ENCODE assay signal across 8 cellular contexts in genomic region chr19:49546825-49547565, GRCh38. TPM values are rescaled to one million over a fixed set of nuclear protein-coding genes. Genes with fewer than 3 reads are reported as not detected.
A peak's percentile ranks its signal among the peaks of the same experiment; 100 is the strongest.
DNase-seq lines count a peak whose midpoint lies in the region; ATAC-seq, FAIRE-seq and TF ChIP-seq lines count a peak whose summit lies in the region.

No MANE protein-coding gene starts in this region.

- CTCF ChIA-PET in activated naive CD4-positive, alpha-beta T cell treated with anti-CD3 and anti-CD28 coated beads for 36 hours (lab: Charles Lee), result interaction anchor here (0.6 to 5.9 kb wide), 28 partner anchors 9 to 148 kb away, joined by 3 to 101 read pairs (median 4); partner anchors contain the start of genes FCGRT, FLT3LG, NOSIP and PRRG2

- ATAC-seq in GM18909 (IDR thresholded peaks at IDR 0.05; ENCODE audit: poor library complexity, unreplicated experiment) (no peak), HG03469 (IDR thresholded peaks at IDR 0.05; ENCODE audit: unreplicated experiment) (no peak)

- peak; percentile 68 for FAIRE-seq in RCC 7860 (lab: Jason Lieb, UNC)

- H3K27me3 Mint-ChIP-seq in activated naive CD4-positive, alpha-beta T cell treated with anti-CD3 and anti-CD28 coated beads for 36 hours (ENCODE audit: low read depth), result no peaks in the 10 kb centered on the region

- intact Hi-C loops in activated naive CD4-positive, alpha-beta T cell treated with anti-CD3 and anti-CD28 coated beads for 36 hours (cut with micrococcal nuclease), result loop anchor here (1.0 to 2.0 kb wide), 3 partner anchors 23 to 70 kb away; no protein-coding TSS in a partner anchor

- peaks cover 44% of the 10 kb centered on the region for H3K4me1 Mint-ChIP-seq in activated naive CD4-positive, alpha-beta T cell treated with anti-CD3 and anti-CD28 coated beads for 36 hours (ENCODE audit: low read depth)

- no peak overlapping the region for H3K27ac Mint-ChIP-seq in activated naive CD4-positive, alpha-beta T cell treated with anti-CD3 and anti-CD28 coated beads for 36 hours

- peaks cover 4% of the 10 kb centered on the region for H3K36me3 Mint-ChIP-seq in activated naive CD4-positive, alpha-beta T cell treated with anti-CD3 and anti-CD28 coated beads for 36 hours (ENCODE audit: low read depth)

- peak overlapping the region; percentile 68 for H3K4me3 Mint-ChIP-seq in activated naive CD4-positive, alpha-beta T cell treated with anti-CD3 and anti-CD28 coated beads for 36 hours

- TF ChIP-seq CTCF in LNCAP (IDR thresholded peaks at IDR 0.05), result peak; percentile 80

- DNase-seq in ELR (ENCODE audit: low read depth) (peak; percentile 91), RCC 7860 (ENCODE audit: low spot score) (peak; percentile 69), foreskin melanocyte (peak; percentile 86), nucleus accumbens (lab: John Stamatoyannopoulos, UW) (peak in 43 of 56 donors; percentile 3 to 84 (median 40))
- DNase-seq in activated naive CD4-positive, alpha-beta T cell treated with anti-CD3 and anti-CD28 coated beads for 36 hours, result peak; percentile 82

- no peaks in the 10 kb centered on the region for H3K9me3 Mint-ChIP-seq in activated naive CD4-positive, alpha-beta T cell treated with anti-CD3 and anti-CD28 coated beads for 36 hours

RNA-seq across cellular contexts. Expression of gene RCN3, which starts 19.2 kb away (rescaled TPM):
- 1 to 10 TPM; 6.7 to 7.2 TPM for total RNA-seq in activated naive CD4-positive, alpha-beta T cell treated with anti-CD3 and anti-CD28 coated beads for 36 hours

RNA-seq across cellular contexts. Expression of gene NOSIP, which starts 33.4 kb away (rescaled TPM):
- total RNA-seq in activated naive CD4-positive, alpha-beta T cell treated with anti-CD3 and anti-CD28 coated beads for 36 hours, result 10 to 100 TPM; 76.4 to 77.4 TPM

RNA-seq across cellular contexts. Expression of gene PRRG2, which starts 34.1 kb away (rescaled TPM):
- total RNA-seq in activated naive CD4-positive, alpha-beta T cell treated with anti-CD3 and anti-CD28 coated beads for 36 hours, result under 1 TPM; 0.52 TPM

RNA-seq across cellular contexts. Expression of gene FCGRT, which starts 34.5 kb away (rescaled TPM):
- total RNA-seq in activated naive CD4-positive, alpha-beta T cell treated with anti-CD3 and anti-CD28 coated beads for 36 hours, result 10 to 100 TPM; 15.7 to 17.1 TPM

RNA-seq across cellular contexts. Expression of gene PRR12, which starts 44.0 kb away (rescaled TPM):
- 10 to 100 TPM; 16.4 to 16.9 TPM for total RNA-seq in activated naive CD4-positive, alpha-beta T cell treated with anti-CD3 and anti-CD28 coated beads for 36 hours

Comparison
In these comparisons a context has a peak if more than half of its experiments do, and no peak if none do; other contexts are left out.
1. DNase-seq: peak in every context shown above with its lines; median percentile 91 in ELR; 86 in foreskin melanocyte; 82 in activated naive CD4-positive, alpha-beta T cell treated with anti-CD3 and anti-CD28 coated beads for 36 hours; 69 in RCC 7860; 40 in nucleus accumbens.